ENCODE assay signal across 8 cellular contexts in the genomic region with DNA sequence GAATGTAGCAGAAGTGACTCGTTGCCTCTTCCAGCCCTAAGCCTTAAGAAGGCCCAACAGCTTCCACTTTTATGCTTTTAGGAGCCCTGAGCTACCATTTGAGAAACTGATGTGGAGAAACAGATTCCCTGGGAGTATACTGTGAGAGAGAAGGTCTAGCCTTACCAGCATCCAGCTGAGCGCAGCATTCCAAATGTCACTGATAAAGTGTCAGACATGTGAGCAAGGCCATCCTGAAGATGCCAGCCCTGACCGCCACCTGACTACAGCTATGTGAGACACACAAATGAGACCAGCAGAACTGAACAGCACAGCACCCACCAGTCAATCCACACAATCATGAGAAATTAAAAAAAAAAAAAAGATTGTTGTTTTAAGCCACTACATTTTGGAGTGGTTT.
"Had no signal": no experiment of that assay in that cellular context is flagged by ENCODE, and none has a peak within 500 bp of the region (broad histone marks: within the 10 kb centered on the region; RNA-seq: fewer than 3 reads in every experiment).

No MANE protein-coding gene starts in this region.

- H3K9ac ChIP-seq: GM23248 had no signal

- ATAC-seq: HCT116, K562 had no signal

- H3K9me3 Mint-ChIP-seq: HFFc6 had no signal

- H3K27ac Mint-ChIP-seq: HFFc6 had no signal

- H3K4me3 ChIP-seq: GM23248, K562 had no signal

- H3K4me3 Mint-ChIP-seq: HFFc6 had no signal

- DNase-seq: GM23248, GOT3, H7, HFFc6, IMR-90, KG1 had no signal

- H2AFZ ChIP-seq: GM23248 had no signal

- H3K27ac ChIP-seq: GM23248 had no signal
